Comparison of ENCODE assay signal across 20 cellular contexts in genomic region chr6:241331-241865, GRCh38.
"Had no signal": no experiment of that assay in that cellular context is flagged by ENCODE, and none has a peak within 500 bp of the region (broad histone marks: within the 10 kb centered on the region; RNA-seq: fewer than 3 reads in every experiment).

No MANE protein-coding gene starts in this region.

- H3K36me3 Mint-ChIP-seq: naive thymus-derived CD8-positive, alpha-beta T cell; type B pancreatic cell had no signal

- H3K27me3 ChIP-seq: pancreas, suprapubic skin, thyroid gland had no signal

- H3K4me1 ChIP-seq: pancreas, suprapubic skin, thyroid gland had no signal

- H3K4me3 Mint-ChIP-seq: naive thymus-derived CD8-positive, alpha-beta T cell; neural crest cell; type B pancreatic cell had no signal

- H3K27me3 Mint-ChIP-seq: naive thymus-derived CD8-positive, alpha-beta T cell had no signal

- DNase-seq: effector memory CD4-positive, alpha-beta T cell; heart right ventricle; hypothalamus; kidney glomerular epithelial cell; mucosa of descending colon; naive thymus-derived CD8-positive, alpha-beta T cell; nucleus accumbens; pancreas; stimulated activated CD4-positive, alpha-beta T cell treated with anti-CD3 and anti-CD28 coated beads, Interleukin-2, amount 100 ng/mL, for 48 hours; stimulated activated naive CD8-positive, alpha-beta T cell treated with anti-CD3 and anti-CD28 coated beads, Interleukin-15, Interleukin-2, amounts not matched to agents 100 U/mL and 50 U/mL, for 24 hours; thyroid gland had no signal

- H3K9me3 ChIP-seq: mucosa of descending colon, pancreas, thyroid gland had no signal

- H3K27ac ChIP-seq: coronary artery, heart right ventricle, pancreas, suprapubic skin, thyroid gland had no signal

- H3K4me2 ChIP-seq: smooth muscle cell had no signal

- H3K9me3 Mint-ChIP-seq: type B pancreatic cell had no signal

- H3K36me3 ChIP-seq: heart right ventricle, pancreas, suprapubic skin, thyroid gland had no signal

- ATAC-seq: esophagus mucosa; heart right ventricle; left lobe of liver; mucosa of descending colon; naive thymus-derived CD8-positive, alpha-beta T cell; pancreas; right cardiac atrium; stimulated activated naive CD8-positive, alpha-beta T cell treated with anti-CD3 and anti-CD28 coated beads, Interleukin-15, Interleukin-2, amounts not matched to agents 100 U/mL and 50 U/mL, for 24 hours had no signal

- H3K4me3 ChIP-seq: coronary artery, heart right ventricle, mucosa of descending colon, pancreas, smooth muscle cell, suprapubic skin, thyroid gland had no signal

- H3K27ac Mint-ChIP-seq: progenitor cell of endocrine pancreas, type B pancreatic cell had no signal
